10 cellular contexts compared by ENCODE assay signal in the genomic region with DNA sequence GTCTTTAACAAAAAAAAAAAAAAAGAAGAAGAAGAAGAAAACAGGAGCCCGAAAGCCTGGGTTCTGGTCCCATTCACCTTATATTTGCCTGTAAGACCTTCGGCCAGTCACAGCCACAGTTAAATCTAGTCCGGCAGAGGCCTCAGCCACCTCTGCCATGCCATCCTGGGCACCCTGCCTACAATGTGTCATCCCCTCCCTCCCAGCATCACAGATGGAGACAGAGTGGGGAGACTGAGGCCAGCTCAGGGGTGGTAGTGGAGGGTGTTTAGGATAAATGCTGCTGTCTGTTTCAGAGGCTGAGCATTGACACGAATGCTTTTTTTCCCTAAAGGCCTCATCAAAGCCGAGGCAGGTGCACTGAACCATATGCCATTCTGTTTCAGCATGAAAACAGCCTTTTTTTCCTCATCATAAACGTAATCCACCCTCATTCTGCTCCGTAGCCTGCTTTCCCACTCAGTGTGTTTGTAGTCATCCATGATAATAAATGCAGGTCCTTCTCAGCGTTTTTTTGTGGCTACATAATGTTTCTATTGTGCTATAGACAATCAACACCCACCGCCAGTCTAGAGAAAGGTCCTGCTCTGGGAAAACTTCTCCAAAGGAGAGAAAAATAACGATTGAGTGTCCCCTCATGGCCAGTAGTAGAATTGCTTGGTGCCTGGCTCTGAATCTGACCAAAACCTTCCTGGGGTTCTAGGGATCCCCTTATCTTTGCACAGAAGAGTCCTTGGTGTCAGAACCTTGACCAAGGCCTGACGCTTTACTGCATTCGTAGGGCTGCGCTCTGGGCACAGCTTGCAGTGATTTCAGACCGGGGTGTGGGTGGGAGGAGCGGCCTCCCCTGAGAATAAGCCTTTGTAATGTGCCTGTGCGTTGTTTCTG. TPM values are rescaled to one million over a fixed set of nuclear protein-coding genes. Genes with fewer than 3 reads are reported as not detected.
DNase-seq lines count a peak whose midpoint lies in the region; ATAC-seq and TF ChIP-seq lines count a peak whose summit lies in the region.
"Had no signal": no experiment of that assay in that cellular context is flagged by ENCODE, and none has a peak within 500 bp of the region (broad histone marks: within the 10 kb centered on the region; RNA-seq: fewer than 3 reads in every experiment).

No MANE protein-coding gene starts in this region.

- H3K36me3 ChIP-seq in CD8-positive, alpha-beta memory T cell (ENCODE audit: insufficient read depth, low read length): no peaks in the 10 kb centered on the region

- in situ Hi-C loops in GM13977 (cut with MboI; ENCODE audit: low pct_unique_long_range_greater_than_20kb, low sequenced_read_pairs, unreplicated experiment): loop anchor here (25.0 kb wide), 1 partner anchor 149 kb away; a partner anchor contains a TSS

- CTCF ChIA-PET in AG04450 (lab: Charles Lee): interaction anchor here (0.6 kb wide), 1 partner anchor 186 kb away, joined by 3 read pairs; no protein-coding TSS in a partner anchor
- CTCF ChIA-PET in CD8-positive, alpha-beta memory T cell (lab: Charles Lee): no interaction called here

- no peak overlapping the region for H3K4me3 ChIP-seq in AG04450 (ENCODE audit: low read depth, low read length)
- no peak overlapping the region for H3K4me3 ChIP-seq in CD8-positive, alpha-beta memory T cell (ENCODE audit: low read length)
- H3K4me3 ChIP-seq: thoracic aorta had no signal

- DNase-seq in AG04450 (ENCODE audit: low read depth, low spot score) (no peak), GM13977 (ENCODE audit: low spot score) (no peak), amniotic epithelial cell (ENCODE audit: low read depth) (peak; percentile 22), iris pigment epithelial cell (ENCODE audit: low read depth) (peak; percentile 31)
- no peak for DNase-seq in CD8-positive, alpha-beta memory T cell
- DNase-seq in stimulated activated CD4-positive, alpha-beta T cell treated with anti-CD3 and anti-CD28 coated beads, Interleukin-1b, Interleukin-23, amount 100 ng/mL, for 48 hours: no peak
- DNase-seq: NCI-H510A treated with DMSO at 0.1 percent for 48 hours had no signal

- H3K27me3 Mint-ChIP-seq in CD8-positive, alpha-beta memory T cell: peaks cover 13 to 16% of the 10 kb centered on the region in 2 donors

- H3K27me3 ChIP-seq in AG04450 (ENCODE audit: control insufficient read depth, insufficient read depth, low read length): no peaks in the 10 kb centered on the region
- H3K27me3 ChIP-seq in CD8-positive, alpha-beta memory T cell (ENCODE audit: insufficient read depth, low read length, poor library complexity, severe bottlenecking): no peaks in the 10 kb centered on the region

- POLR2A ChIA-PET in AG04450 (lab: Yijun Ruan, JAX): no interaction called here
- POLR2A ChIA-PET in CD8-positive, alpha-beta memory T cell (lab: Charles Lee): no interaction called here

- H3K9me3 ChIP-seq in AG04450 (ENCODE audit: control insufficient read depth, insufficient read depth, low read length): no peaks in the 10 kb centered on the region; the same call in 1 of the 2 replicates
- H3K9me3 ChIP-seq in CD8-positive, alpha-beta memory T cell (ENCODE audit: low read length): no peaks in the 10 kb centered on the region
- H3K9me3 ChIP-seq: thoracic aorta had no signal

- no peaks in the 10 kb centered on the region for H3K4me1 Mint-ChIP-seq in CD8-positive, alpha-beta memory T cell

- H3K27ac ChIP-seq in AG04450 (ENCODE audit: low read depth, low read length): no peak overlapping the region
- H3K27ac ChIP-seq in CD8-positive, alpha-beta memory T cell (ENCODE audit: low read depth, low read length): no peak overlapping the region
- H3K27ac ChIP-seq: thoracic aorta had no signal

- H3K9me3 Mint-ChIP-seq in CD8-positive, alpha-beta memory T cell: no peaks in the 10 kb centered on the region

- TF ChIP-seq CTCF in AG04450 (IDR thresholded peaks at IDR 0.05; ENCODE audit: low read depth, low read length) (peak; percentile 55), GM13977 (IDR thresholded peaks at IDR 0.05; ENCODE audit: extremely low read depth, insufficient read depth, missing control alignments) (peak; percentile 25)

- H3K4me1 ChIP-seq in CD8-positive, alpha-beta memory T cell (ENCODE audit: insufficient read depth, low read length): no peaks in the 10 kb centered on the region

- no peak for ATAC-seq in HG02588 (IDR thresholded peaks at IDR 0.05; ENCODE audit: unreplicated experiment)
- no peak for ATAC-seq in GM21717 (IDR thresholded peaks at IDR 0.05; ENCODE audit: unreplicated experiment)

- no peak overlapping the region for H3K4me3 Mint-ChIP-seq in CD8-positive, alpha-beta memory T cell

- H3K27ac Mint-ChIP-seq in CD8-positive, alpha-beta memory T cell: peak overlapping the region in 1 of 8 donors; percentile 64

- no peaks in the 10 kb centered on the region for H3K36me3 Mint-ChIP-seq in CD8-positive, alpha-beta memory T cell

RNA-seq across cellular contexts. Expression of a gene that starts 41.1 kb away (rescaled TPM):
- 68.0 and 72.7 TPM in 2 replicates for polyA plus RNA-seq in AG04450 (2011; rRNA removed)
- 41.5 and 49.7 TPM in 2 replicates for polyA minus RNA-seq in AG04450 (2011; rRNA and poly(A)+ RNA removed)
- under 1 TPM; 0.33 to 0.79 TPM for total RNA-seq in CD8-positive, alpha-beta memory T cell
- not detected for polyA plus RNA-seq in CD8-positive, alpha-beta memory T cell

Comparison
In these comparisons a context has a peak if more than half of its experiments do, and no peak if none do; other contexts are left out.
1. DNase-seq: peak in amniotic epithelial cell (single experiment) and iris pigment epithelial cell (single experiment); none in AG04450 (single experiment), GM13977 (single experiment), CD8-positive, alpha-beta memory T cell (0 of 5) and stimulated activated CD4-positive, alpha-beta T cell treated with anti-CD3 and anti-CD28 coated beads, Interleukin-1b, Interleukin-23, amount 100 ng/mL, for 48 hours (single experiment).
2. RNA of a gene that starts 41.1 kb away (polyA plus RNA-seq): 68.0 to 72.7 TPM in AG04450; not detected in CD8-positive, alpha-beta memory T cell (single experiment); every median in the first group is over 10 times any median in the second.